13 cellular contexts compared by ENCODE assay signal in genomic region chr11:61946894-61947293, GRCh38. TPM values are rescaled to one million over a fixed set of nuclear protein-coding genes. Genes with fewer than 3 reads are reported as not detected.
"Had no signal": no experiment of that assay in that cellular context is flagged by ENCODE, and none has a peak within 500 bp of the region (broad histone marks: within the 10 kb centered on the region; RNA-seq: fewer than 3 reads in every experiment).

No MANE protein-coding gene starts in this region.

- H3K4me3 ChIP-seq: adrenal gland, SK-N-MC, suprapubic skin, upper lobe of right lung had no signal

- H3K27me3 Mint-ChIP-seq: activated T-cell treated with anti-CD3 and anti-CD28 coated beads, Interleukin-2, amount 50 U/mL, for 24 hours; central memory CD8-positive, alpha-beta T cell had no signal

- H3K4me1 ChIP-seq: foreskin keratinocyte had no signal

- H3K36me3 Mint-ChIP-seq: activated CD4-positive, alpha-beta memory T cell treated with anti-CD3 and anti-CD28 coated beads for 36 hours; naive thymus-derived CD8-positive, alpha-beta T cell had no signal

- H3K36me3 ChIP-seq: adrenal gland, neutrophil, suprapubic skin, upper lobe of right lung, WERI-Rb-1 had no signal

- H3K4me3 Mint-ChIP-seq: activated CD4-positive, alpha-beta memory T cell treated with anti-CD3 and anti-CD28 coated beads for 36 hours; activated CD4-positive, alpha-beta T cell treated with anti-CD3 and anti-CD28 coated beads for 36 hours; activated T-cell treated with anti-CD3 and anti-CD28 coated beads, Interleukin-2, amount 50 U/mL, for 24 hours; central memory CD8-positive, alpha-beta T cell; naive thymus-derived CD8-positive, alpha-beta T cell had no signal

- H3K27ac Mint-ChIP-seq: activated CD4-positive, alpha-beta memory T cell treated with anti-CD3 and anti-CD28 coated beads for 36 hours; activated CD4-positive, alpha-beta T cell treated with anti-CD3 and anti-CD28 coated beads for 36 hours; activated T-cell treated with anti-CD3 and anti-CD28 coated beads, Interleukin-2, amount 50 U/mL, for 24 hours had no signal

- H3K9me3 Mint-ChIP-seq: activated CD4-positive, alpha-beta memory T cell treated with anti-CD3 and anti-CD28 coated beads for 36 hours; activated T-cell treated with anti-CD3 and anti-CD28 coated beads, Interleukin-2, amount 50 U/mL, for 24 hours; central memory CD8-positive, alpha-beta T cell; naive thymus-derived CD8-positive, alpha-beta T cell had no signal

- H3K27me3 ChIP-seq: adrenal gland, suprapubic skin, upper lobe of right lung had no signal

- H3K27ac ChIP-seq: foreskin keratinocyte, SK-N-MC, suprapubic skin, upper lobe of right lung, WERI-Rb-1 had no signal

- H3K9me3 ChIP-seq: adrenal gland, neutrophil, suprapubic skin, upper lobe of right lung had no signal

RNA-seq across cellular contexts. Expression of gene RAB3IL1, which starts 29.5 kb away (rescaled TPM):
- total RNA-seq: mononuclear cell had no signal
